9 cellular contexts compared by ENCODE assay signal in the genomic region with DNA sequence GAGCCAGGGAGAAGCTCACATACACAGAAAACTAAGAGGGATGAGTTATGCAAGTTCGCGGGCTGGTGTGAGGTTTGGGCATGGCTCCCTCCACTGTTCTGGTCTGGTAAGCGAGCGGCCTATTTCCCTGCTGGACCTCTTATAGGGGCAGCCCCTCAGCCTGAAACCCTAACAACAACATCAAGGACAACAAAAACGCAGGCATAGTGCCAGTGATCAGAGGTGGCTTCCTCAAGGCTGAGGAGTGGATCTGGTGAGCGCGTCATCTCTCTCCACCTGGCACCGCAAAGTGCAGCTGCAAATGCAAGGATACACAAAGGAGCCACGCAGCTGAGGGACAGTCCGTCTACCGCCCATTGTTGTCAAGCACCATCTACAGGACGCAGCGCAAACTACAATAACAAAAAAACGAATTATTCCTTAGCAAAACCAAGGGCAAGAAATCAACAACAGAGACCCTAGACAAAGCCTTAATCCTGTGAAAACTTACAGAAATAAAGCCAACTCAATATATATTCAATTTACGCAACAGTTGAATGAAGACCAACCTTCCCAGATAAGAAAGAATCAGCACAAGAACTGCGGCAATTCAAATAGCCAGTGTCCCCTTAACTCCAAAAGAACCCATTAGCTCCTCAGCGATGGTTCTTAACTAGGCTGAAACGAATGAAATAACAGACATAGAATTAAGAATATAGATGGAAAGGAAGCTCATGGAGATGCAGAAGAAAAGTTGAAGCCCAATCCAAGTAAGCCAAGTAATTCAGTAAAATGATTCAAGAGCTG. TPM values are rescaled to one million over a fixed set of nuclear protein-coding genes. Genes with fewer than 3 reads are reported as not detected.
A peak's percentile ranks its signal among the peaks of the same experiment; 100 is the strongest.
DNase-seq lines count a peak whose midpoint lies in the region; ATAC-seq and TF ChIP-seq lines count a peak whose summit lies in the region.
"Had no signal": no experiment of that assay in that cellular context is flagged by ENCODE, and none has a peak within 500 bp of the region (broad histone marks: within the 10 kb centered on the region; RNA-seq: fewer than 3 reads in every experiment).

No MANE protein-coding gene starts in this region.

- intact Hi-C loops in CD4-positive, alpha-beta T cell (cut with DNase I, micrococcal nuclease), result no loop called here

- H3K4me2 ChIP-seq in DND-41 (ENCODE audit: insufficient read depth, low read length) (no peak overlapping the region), OCI-LY1 (ENCODE audit: low read length) (no peak overlapping the region)

- no peaks in the 10 kb centered on the region for H3K36me3 Mint-ChIP-seq in CD4-positive, alpha-beta T cell (ENCODE audit: low read depth)
- H3K36me3 Mint-ChIP-seq: activated naive CD8-positive, alpha-beta T cell had no signal

- H3K4me1 ChIP-seq in DND-41 (ENCODE audit: insufficient read depth, low read length) (no peaks in the 10 kb centered on the region), OCI-LY1 (ENCODE audit: insufficient read depth, low read length, severe bottlenecking) (no peaks in the 10 kb centered on the region)

- H3K4me1 Mint-ChIP-seq in CD4-positive, alpha-beta T cell (ENCODE audit: low read depth), result no peaks in the 10 kb centered on the region

- H3K9me2 ChIP-seq in OCI-LY1 (ENCODE audit: low read depth, low read length), result no peaks in the 10 kb centered on the region

- TF ChIP-seq CTCF in DND-41 (IDR thresholded peaks at IDR 0.05; ENCODE audit: borderline replicate concordance, extremely low read depth, low read length, poor library complexity, severe bottlenecking) (peak; percentile 17), OCI-LY1 (IDR thresholded peaks at IDR 0.05; ENCODE audit: low read length) (peak; percentile 31; the same call in 1 of the 2 replicates)
- TF ChIP-seq CTCF in CD4-positive, alpha-beta T cell (IDR thresholded peaks at IDR 0.05), result no peak

- H3K27ac Mint-ChIP-seq in CD4-positive, alpha-beta T cell, result no peak overlapping the region
- H3K27ac Mint-ChIP-seq: activated naive CD8-positive, alpha-beta T cell had no signal

- H3K4me3 ChIP-seq in DND-41 (ENCODE audit: low read depth in 1 of 2, low read length in 2 of 2) (no peak overlapping the region), OCI-LY1 (ENCODE audit: low read depth, low read length, poor library complexity, severe bottlenecking) (no peak overlapping the region)

- H3K9me3 ChIP-seq in DND-41 (ENCODE audit: insufficient read depth, low read length, severe bottlenecking) (no peaks in the 10 kb centered on the region), OCI-LY1 (ENCODE audit: low read length) (no peaks in the 10 kb centered on the region)
- H3K9me3 ChIP-seq in CD4-positive, alpha-beta T cell (ENCODE audit: control insufficient read depth, low read length), result no peaks in the 10 kb centered on the region

- ATAC-seq in DND-41 (ENCODE audit: insufficient read depth, low read depth) (no peak), HG02759 (IDR thresholded peaks at IDR 0.05; ENCODE audit: unreplicated experiment) (peak; percentile 50)
- ATAC-seq in activated CD4-positive, CD25-positive, alpha-beta regulatory T cell treated with anti-CD3 and anti-CD28 coated beads, Interleukin-2, amount 50 U/mL, for 24 hours, result no peak
- no peak for ATAC-seq in CD4-positive, alpha-beta T cell (ENCODE audit: poor library complexity)

- H3K9ac ChIP-seq in DND-41 (ENCODE audit: low read depth, low read length) (no peak overlapping the region), OCI-LY1 (ENCODE audit: low read length) (no peak overlapping the region)

- H3K36me3 ChIP-seq in DND-41 (ENCODE audit: insufficient read depth, low read length) (no peaks in the 10 kb centered on the region), OCI-LY1 (ENCODE audit: insufficient read depth, low read length) (no peaks in the 10 kb centered on the region)

- H4K20me1 ChIP-seq in DND-41 (ENCODE audit: insufficient read depth, low read length) (no peaks in the 10 kb centered on the region), OCI-LY1 (ENCODE audit: insufficient read depth, low read length) (no peaks in the 10 kb centered on the region)

- H3K4me3 Mint-ChIP-seq in CD4-positive, alpha-beta T cell, result no peak overlapping the region
- H3K4me3 Mint-ChIP-seq: activated naive CD8-positive, alpha-beta T cell had no signal

- CTCF ChIA-PET in CD4-positive, alpha-beta T cell (lab: Charles Lee), result no interaction called here

- DNase-seq in DND-41 (no peak), iPS-NIHi7 (ENCODE audit: extremely low spot score) (peak; percentile 74), NCI-H345 (lab: John Stamatoyannopoulos, UW) (no peak), cerebellum (ENCODE audit: low spot score) (no peak)
- DNase-seq in CD4-positive, alpha-beta T cell, result no peak

- no peak overlapping the region for H2AFZ ChIP-seq in DND-41 (ENCODE audit: low read depth, low read length)
- no peak overlapping the region for H2AFZ ChIP-seq in OCI-LY1 (ENCODE audit: low read length)

- no peak overlapping the region for H3K27ac ChIP-seq in DND-41 (ENCODE audit: low read length)
- H3K27ac ChIP-seq in OCI-LY1 (ENCODE audit: low read depth, low read length, poor library complexity, severe bottlenecking), result no peak overlapping the region
- H3K27ac ChIP-seq in CD4-positive, alpha-beta T cell (ENCODE audit: low read depth, low read length), result no peak overlapping the region

- POLR2A ChIA-PET in CD4-positive, alpha-beta T cell (lab: Charles Lee), result no interaction called here

- H3K27me3 ChIP-seq in DND-41 (ENCODE audit: insufficient read depth, low read length, poor library complexity) (no peaks in the 10 kb centered on the region), OCI-LY1 (ENCODE audit: insufficient read depth, low read length) (no peaks in the 10 kb centered on the region)
- H3K27me3 ChIP-seq in CD4-positive, alpha-beta T cell (ENCODE audit: control insufficient read depth, insufficient read depth, low read length), result no peaks in the 10 kb centered on the region

- no peaks in the 10 kb centered on the region for H3F3A ChIP-seq in OCI-LY1 (ENCODE audit: insufficient read depth, low read length)

- H3K79me2 ChIP-seq in DND-41 (ENCODE audit: insufficient read depth, low read length) (no peaks in the 10 kb centered on the region), OCI-LY1 (ENCODE audit: insufficient read depth, low read length) (no peaks in the 10 kb centered on the region)

- peaks cover 5% of the 10 kb centered on the region for H3K9me3 Mint-ChIP-seq in CD4-positive, alpha-beta T cell

- H3K27me3 Mint-ChIP-seq in CD4-positive, alpha-beta T cell, result no peaks in the 10 kb centered on the region
- H3K27me3 Mint-ChIP-seq: activated naive CD8-positive, alpha-beta T cell had no signal

RNA-seq across cellular contexts. Expression of a gene that starts 9.2 kb away (rescaled TPM):
- not detected for total RNA-seq in cerebellum
- total RNA-seq in CD4-positive, alpha-beta T cell, result not detected

RNA-seq across cellular contexts. Expression of a gene that starts 18.8 kb away (rescaled TPM):
- total RNA-seq in cerebellum, result not detected
- not detected for total RNA-seq in CD4-positive, alpha-beta T cell
